Comparison of ENCODE assay signal across 22 cellular contexts in the genomic region with DNA sequence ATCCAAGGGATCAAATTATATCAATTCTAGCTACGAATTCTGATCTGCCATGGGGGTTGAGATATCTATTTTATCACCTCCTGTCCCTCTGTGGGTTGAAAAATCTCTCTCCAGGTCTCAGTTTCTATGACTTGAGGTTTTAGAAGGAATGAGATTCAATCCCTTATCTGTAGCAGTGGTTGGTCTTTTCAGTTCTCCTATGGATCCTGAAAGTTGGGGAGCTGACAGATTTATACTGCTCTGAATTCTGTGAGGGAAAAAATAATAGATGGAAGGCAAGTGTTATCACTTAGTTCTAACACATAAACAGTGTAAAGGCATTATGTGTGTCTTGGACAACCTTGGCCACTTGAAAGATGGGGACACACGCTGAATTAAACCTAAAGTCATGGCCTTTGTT. TPM values are rescaled to one million over a fixed set of nuclear protein-coding genes. Genes with fewer than 3 reads are reported as not detected.
DNase-seq lines count a peak whose midpoint lies in the region; ATAC-seq, FAIRE-seq and TF ChIP-seq lines count a peak whose summit lies in the region.
"Had no signal": no experiment of that assay in that cellular context is flagged by ENCODE, and none has a peak within 500 bp of the region (broad histone marks: within the 10 kb centered on the region; RNA-seq: fewer than 3 reads in every experiment).

No MANE protein-coding gene starts in this region.

- H3K27ac ChIP-seq in GM23338 (ENCODE audit: low read depth): no peak overlapping the region
- no peak overlapping the region for H3K27ac ChIP-seq in keratinocyte (ENCODE audit: control insufficient read depth, insufficient read depth, low read length)
- H3K27ac ChIP-seq in neural progenitor cell: no peak overlapping the region
- H3K27ac ChIP-seq in hepatocyte: no peak overlapping the region
- H3K27ac ChIP-seq: 22Rv1; A549; BLaER1 treated with 17β-estradiol and CSF1 and Interleukin-3, amounts not matched to agents 10 nM and 100 nM; C4-2B had no signal

- H3K27me3 ChIP-seq in GM23338 (ENCODE audit: insufficient read depth): no peaks in the 10 kb centered on the region
- H3K27me3 ChIP-seq in keratinocyte (ENCODE audit: control insufficient read depth, extremely low read depth, insufficient read depth, low read length): peaks cover 13% of the 10 kb centered on the region
- H3K27me3 ChIP-seq in neural progenitor cell: no peaks in the 10 kb centered on the region
- H3K27me3 ChIP-seq in hepatocyte: peaks cover 2% of the 10 kb centered on the region
- H3K27me3 ChIP-seq: BLaER1 treated with 17β-estradiol and CSF1 and Interleukin-3, amounts not matched to agents 10 nM and 100 nM had no signal

- H3K9me3 ChIP-seq in keratinocyte (ENCODE audit: control insufficient read depth, low read depth, low read length) (no peaks in the 10 kb centered on the region), neural progenitor cell (ENCODE audit: low read depth) (no peaks in the 10 kb centered on the region), hepatocyte (ENCODE audit: low read depth) (no peaks in the 10 kb centered on the region)
- H3K9me3 ChIP-seq: A549; BLaER1 treated with 17β-estradiol and CSF1 and Interleukin-3, amounts not matched to agents 10 nM and 100 nM; Caco-2 had no signal

- 88% methylated on average over 2 of the region's 2 CpGs for WGBS in hepatocyte (ENCODE audit: low lambda C conversion rate, missing lambda C conversion rate)

- no peak overlapping the region for H3K4me3 ChIP-seq in GM23338
- no peak overlapping the region for H3K4me3 ChIP-seq in keratinocyte (ENCODE audit: control insufficient read depth in 2 of 3, extremely low read depth in 1 of 3, insufficient read depth in 2 of 3, low read depth in 1 of 3, low read length in 3 of 3)
- H3K4me3 ChIP-seq in neural progenitor cell: no peak overlapping the region
- H3K4me3 ChIP-seq in hepatocyte: no peak overlapping the region
- H3K4me3 ChIP-seq: A549; BLaER1 treated with 17β-estradiol and CSF1 and Interleukin-3, amounts not matched to agents 10 nM and 100 nM had no signal

- no peak for DNase-seq in GM23338 (ENCODE audit: low spot score)
- no peak for DNase-seq in keratinocyte (ENCODE audit: low read depth, low spot score)
- DNase-seq in neural progenitor cell (ENCODE audit: low spot score): no peak
- DNase-seq in hepatocyte (ENCODE audit: low spot score): no peak
- DNase-seq: AML-193; Caco-2; Calu3; CD4-positive, alpha-beta T cell; CD8-positive, alpha-beta T cell; DMS79 treated with DMSO at 0.1 percent for 48 hours; GF-D8 had no signal

- H3F3A ChIP-seq in GM23338 (replicated peaks; ENCODE audit: low read depth): no peaks in the 10 kb centered on the region
- H3F3A ChIP-seq in neural progenitor cell (ENCODE audit: low read depth): peaks cover 43% of the 10 kb centered on the region

- peaks cover 5% of the 10 kb centered on the region for H3K4me1 Mint-ChIP-seq in GM23338
- peaks cover 33% of the 10 kb centered on the region for H3K4me1 Mint-ChIP-seq in neural progenitor cell
- H3K4me1 Mint-ChIP-seq: B cell had no signal

- H3K4me3 Mint-ChIP-seq in GM23338 (no peak overlapping the region), neural progenitor cell (no peak overlapping the region)
- H3K4me3 Mint-ChIP-seq: B cell; CD4-positive, alpha-beta T cell; CD8-positive, alpha-beta T cell had no signal

- H3K36me3 Mint-ChIP-seq in GM23338 (ENCODE audit: low read depth) (no peaks in the 10 kb centered on the region), neural progenitor cell (no peaks in the 10 kb centered on the region)
- H3K36me3 Mint-ChIP-seq: CD8-positive, alpha-beta T cell had no signal

- no peak overlapping the region for H3K9ac ChIP-seq in keratinocyte (ENCODE audit: control insufficient read depth, extremely low read depth, insufficient read depth, low read length)
- H3K9ac ChIP-seq in neural progenitor cell: no peak overlapping the region
- H3K9ac ChIP-seq: BLaER1 treated with 17β-estradiol and CSF1 and Interleukin-3, amounts not matched to agents 10 nM and 100 nM had no signal

- H3K9me2 ChIP-seq in GM23338 (ENCODE audit: insufficient read depth) (no peaks in the 10 kb centered on the region), hepatocyte (replicated peaks; ENCODE audit: insufficient read depth) (no peaks in the 10 kb centered on the region)

- TF ChIP-seq CTCF in GM23338 (conservative IDR thresholded peaks at IDR 0.05; ENCODE audit: low read depth in 2 of 2) (no peak), keratinocyte (optimal IDR thresholded peaks at IDR 0.05 in 1 of 3, IDR thresholded peaks at IDR 0.05 in 1 of 3, conservative IDR thresholded peaks at IDR 0.05 in 1 of 3; ENCODE audit: extremely low read depth in 1 of 3, insufficient read depth in 2 of 3, low read length in 3 of 3) (no peak), neural progenitor cell (IDR thresholded peaks at IDR 0.05) (no peak), hepatocyte (IDR thresholded peaks at IDR 0.05; ENCODE audit: poor library complexity) (no peak)

- no peaks in the 10 kb centered on the region for H3K27me3 Mint-ChIP-seq in GM23338 (ENCODE audit: insufficient read depth, low read depth, poor library complexity)
- H3K27me3 Mint-ChIP-seq in neural progenitor cell (ENCODE audit: insufficient read depth, low read depth): peaks cover 10% of the 10 kb centered on the region

- FAIRE-seq in TTC549 (lab: Jason Lieb, UNC) (peak; percentile 63), keratinocyte (lab: Jason Lieb, UNC) (peak; percentile 20)
- FAIRE-seq: A549, D721Med, GM12891, GM19239 had no signal

- H4K20me1 ChIP-seq in GM23338 (replicated peaks; ENCODE audit: insufficient read depth) (no peaks in the 10 kb centered on the region), keratinocyte (ENCODE audit: control insufficient read depth, extremely low read depth, insufficient read depth, low read length) (no peaks in the 10 kb centered on the region), neural progenitor cell (ENCODE audit: low read depth) (no peaks in the 10 kb centered on the region), hepatocyte (ENCODE audit: insufficient read depth, poor library complexity, severe bottlenecking) (no peaks in the 10 kb centered on the region)
- H4K20me1 ChIP-seq: BLaER1 treated with 17β-estradiol and CSF1 and Interleukin-3, amounts not matched to agents 10 nM and 100 nM had no signal

- H3K4me1 ChIP-seq in GM23338 (ENCODE audit: insufficient read depth): peaks cover 5% of the 10 kb centered on the region; the same call in 1 of the 2 replicates
- no peaks in the 10 kb centered on the region for H3K4me1 ChIP-seq in keratinocyte (ENCODE audit: control insufficient read depth, extremely low read depth, insufficient read depth, low read length)
- peaks cover 31% of the 10 kb centered on the region for H3K4me1 ChIP-seq in neural progenitor cell
- H3K4me1 ChIP-seq in hepatocyte (ENCODE audit: insufficient read depth): no peaks in the 10 kb centered on the region
- H3K4me1 ChIP-seq: A549; BLaER1 treated with 17β-estradiol and CSF1 and Interleukin-3, amounts not matched to agents 10 nM and 100 nM had no signal

- H3K4me2 ChIP-seq in GM23338: no peak overlapping the region
- no peak overlapping the region for H3K4me2 ChIP-seq in keratinocyte (ENCODE audit: control insufficient read depth, extremely low read depth, insufficient read depth, low read depth, low read length)
- H3K4me2 ChIP-seq in neural progenitor cell: peak overlapping the region; percentile 48
- no peak overlapping the region for H3K4me2 ChIP-seq in hepatocyte
- H3K4me2 ChIP-seq: A549; BLaER1 treated with 17β-estradiol and CSF1 and Interleukin-3, amounts not matched to agents 10 nM and 100 nM had no signal

- ATAC-seq in GM23338: no peak
- no peak for ATAC-seq in HG03025 (IDR thresholded peaks at IDR 0.05; ENCODE audit: low FRiP score, unreplicated experiment)
- no peak for ATAC-seq in GM21367 (IDR thresholded peaks at IDR 0.05; ENCODE audit: unreplicated experiment)
- ATAC-seq: A549; CD8-positive, alpha-beta T cell had no signal

- H3K27ac Mint-ChIP-seq in GM23338 (no peak overlapping the region), neural progenitor cell (peak overlapping the region; percentile 54)
- H3K27ac Mint-ChIP-seq: B cell; CD4-positive, alpha-beta T cell; CD8-positive, alpha-beta T cell had no signal

- 0 out of 2 replicates have a peak overlapping the region, but pooled peaks have one; percentile 65 for H2AFZ ChIP-seq in GM23338
- H2AFZ ChIP-seq in keratinocyte (ENCODE audit: control insufficient read depth, low read length): no peak overlapping the region
- H2AFZ ChIP-seq in neural progenitor cell (replicated peaks): no peak overlapping the region
- H2AFZ ChIP-seq in hepatocyte: no peak overlapping the region

- dilution Hi-C loops in keratinocyte (cut with MboI; ENCODE audit: extremely low pct_ligation_motif_present, low sequenced_read_pairs): no loop called here

- H3K9me3 Mint-ChIP-seq in GM23338 (no peaks in the 10 kb centered on the region), neural progenitor cell (no peaks in the 10 kb centered on the region)
- H3K9me3 Mint-ChIP-seq: CD4-positive, alpha-beta T cell; CD8-positive, alpha-beta T cell had no signal

- H3K36me3 ChIP-seq in GM23338 (ENCODE audit: insufficient read depth) (no peaks in the 10 kb centered on the region), keratinocyte (ENCODE audit: control insufficient read depth in 2 of 2, extremely low read depth in 1 of 2, insufficient read depth in 2 of 2, low read length in 2 of 2) (no peaks in the 10 kb centered on the region), neural progenitor cell (no peaks in the 10 kb centered on the region), hepatocyte (replicated peaks; ENCODE audit: insufficient read depth, low read depth) (no peaks in the 10 kb centered on the region)
- H3K36me3 ChIP-seq: BLaER1 treated with 17β-estradiol and CSF1 and Interleukin-3, amounts not matched to agents 10 nM and 100 nM had no signal

- H3K79me2 ChIP-seq in GM23338 (replicated peaks; ENCODE audit: insufficient read depth): no peaks in the 10 kb centered on the region
- H3K79me2 ChIP-seq in keratinocyte (ENCODE audit: control insufficient read depth, insufficient read depth, low read length): no peaks in the 10 kb centered on the region
- H3K79me2 ChIP-seq in neural progenitor cell (ENCODE audit: low read depth): no peaks in the 10 kb centered on the region
- no peaks in the 10 kb centered on the region for H3K79me2 ChIP-seq in hepatocyte

- H3K9me1 ChIP-seq in keratinocyte (ENCODE audit: control insufficient read depth, extremely low read depth, insufficient read depth, low read length): no peaks in the 10 kb centered on the region

RNA-seq across cellular contexts. Expression of gene FBXW4, which starts 15.8 kb away (rescaled TPM):
- 15.0 and 18.6 TPM in 2 replicates for total RNA-seq in GM23338 (2014; rRNA removed; shearing (Covaris generic))
- polyA plus RNA-seq in GM23338 (2016; fragmentation: Nextera tagmentation; extraction: Ambion mirVana) (8.0 and 10.1 TPM in 2 replicates), keratinocyte (22.3 to 25.4 TPM (median 23.7 TPM) in 3 replicates), hepatocyte (13.1 and 15.5 TPM in 2 replicates)
- polyA plus RNA-seq in keratinocyte (2011; ENCODE audit: low read depth): 27.6 TPM
- 21.8 and 29.5 TPM in 2 replicates for polyA plus RNA-seq in keratinocyte (2011; cell fraction: cytosol; rRNA removed)
- 31.0 and 34.0 TPM in 2 replicates for polyA plus RNA-seq in keratinocyte (2011; cell fraction: nucleus; rRNA removed)
- polyA plus RNA-seq in keratinocyte (2012; ENCODE audit: low replicate concordance): 18.4 and 23.8 TPM in 2 replicates
- 43.5 to 84.3 TPM (median 60.6 TPM) in 3 replicates for polyA minus RNA-seq in keratinocyte
- polyA minus RNA-seq in keratinocyte (2011; cell fraction: cytosol; rRNA and poly(A)+ RNA removed): 21.3 TPM
- polyA minus RNA-seq in keratinocyte (2011; cell fraction: nucleus; rRNA and poly(A)+ RNA removed): 16.9 and 29.1 TPM in 2 replicates
- total RNA-seq in neural progenitor cell (ENCODE audit: low replicate concordance) (36.3 and 46.0 TPM in 2 replicates), hepatocyte (28.5 and 32.7 TPM in 2 replicates)
